1 cellular context compared by ENCODE assay signal in genomic region chr13:72727417-72728289, GRCh38.
TF ChIP-seq lines count a peak whose summit lies in the region.

Gene BORA, plus strand, starts transcription at chr13:72727923. Its CDS starts 1,018 bp downstream, at chr13:72728941.
Gene MZT1, minus strand, starts transcription at chr13:72727629. Its CDS starts 27 bp downstream, at chr13:72727602.

TF ChIP-seq in HepG2, 621 proteins besides CTCF, POLR2A, EP300 and RAD21 (continued from another document and continues in another):
- TF ChIP-seq GLMP (CRISPR knock-in tag; IDR thresholded peaks at IDR 0.05; ENCODE audit: borderline replicate concordance) (no peak), ZNF264 (CRISPR knock-in tag; IDR thresholded peaks at IDR 0.05) (peak; percentile 89), NR2F1 (CRISPR knock-in tag; IDR thresholded peaks at IDR 0.05) (no peak), ARNT2 (CRISPR knock-in tag; IDR thresholded peaks at IDR 0.05; ENCODE audit: low read depth) (peak; percentile 100), CC2D1A (CRISPR knock-in tag; IDR thresholded peaks at IDR 0.05) (peak; percentile 99), KAT2B (IDR thresholded peaks at IDR 0.05; ENCODE audit: borderline replicate concordance, low read depth, low read length) (no peak), ZNF383 (CRISPR knock-in tag; IDR thresholded peaks at IDR 0.05; ENCODE audit: borderline replicate concordance) (no peak), HCFC1 (IDR thresholded peaks at IDR 0.05; ENCODE audit: low read depth, low read length) (no peak), ZNF770 (CRISPR knock-in tag; IDR thresholded peaks at IDR 0.05) (peak; percentile 40; the same call in 1 of the 2 replicates), TRIM22 (IDR thresholded peaks at IDR 0.05) (no peak), ZNF10 (CRISPR knock-in tag; IDR thresholded peaks at IDR 0.05; ENCODE audit: borderline replicate concordance, low read depth) (no peak), ZBTB7A (CRISPR knock-in tag; IDR thresholded peaks at IDR 0.05) (no peak), ZNF614 (CRISPR knock-in tag; IDR thresholded peaks at IDR 0.05; ENCODE audit: borderline replicate concordance) (peak; percentile 83; the same call in 1 of the 2 replicates), PITX1 (CRISPR knock-in tag; IDR thresholded peaks at IDR 0.05) (no peak; the same call in 1 of the 2 replicates), ZNF557 (CRISPR knock-in tag; IDR thresholded peaks at IDR 0.05) (no peak), AGO1 (IDR thresholded peaks at IDR 0.05; ENCODE audit: low read depth, low read length, poor library complexity, severe bottlenecking) (no peak), RELA (CRISPR knock-in tag; IDR thresholded peaks at IDR 0.05) (peak; percentile 25; the same call in 1 of the 2 replicates), ARNT (IDR thresholded peaks at IDR 0.05) (no peak), JUND (CRISPR knock-in tag; IDR thresholded peaks at IDR 0.05) (no peak), ZNF124 (CRISPR knock-in tag; IDR thresholded peaks at IDR 0.05) (peak; percentile 72; the same call in 1 of the 2 replicates), SRSF9 (IDR thresholded peaks at IDR 0.05; ENCODE audit: borderline replicate concordance, insufficient read depth, low read depth, low read length, poor library complexity, severe bottlenecking) (no peak), MIXL1 (CRISPR knock-in tag; IDR thresholded peaks at IDR 0.05) (peak; percentile 73; the same call in 1 of the 2 replicates), SNAPC5 (CRISPR knock-in tag; IDR thresholded peaks at IDR 0.05; ENCODE audit: borderline replicate concordance) (peak; percentile 97), PCBP1 (IDR thresholded peaks at IDR 0.05; ENCODE audit: borderline replicate concordance, low read depth, low read length) (peak; percentile 70; the same call in 1 of the 2 replicates), GABPA (IDR thresholded peaks at IDR 0.05; ENCODE audit: low read depth, low read length) (peak; percentile 76), GABPA (CRISPR knock-in tag; IDR thresholded peaks at IDR 0.05; ENCODE audit: low read depth) (peak; percentile 86), GFI1 (CRISPR knock-in tag; IDR thresholded peaks at IDR 0.05; ENCODE audit: borderline replicate concordance) (peak; percentile 73; the same call in 1 of the 2 replicates), ZFP36L1 (CRISPR knock-in tag; IDR thresholded peaks at IDR 0.05) (peak; percentile 100), SNAPC4 (CRISPR knock-in tag; IDR thresholded peaks at IDR 0.05) (no peak), ZNF7 (CRISPR knock-in tag; IDR thresholded peaks at IDR 0.05) (no peak), PRMT3 (CRISPR knock-in tag; IDR thresholded peaks at IDR 0.05; ENCODE audit: borderline replicate concordance, low read depth) (peak; percentile 99), ZNF143 (CRISPR knock-in tag; IDR thresholded peaks at IDR 0.05) (peak; percentile 32; the same call in 1 of the 2 replicates), ZNF530 (CRISPR knock-in tag; IDR thresholded peaks at IDR 0.05; ENCODE audit: low read depth) (no peak), ZNF629 (CRISPR knock-in tag; conservative IDR thresholded peaks at IDR 0.05) (no peak; the same call in 1 of the 2 replicates), BORCS8-MEF2B (CRISPR knock-in tag; IDR thresholded peaks at IDR 0.05) (peak; percentile 100), ZNF451 (CRISPR knock-in tag; IDR thresholded peaks at IDR 0.05) (peak; percentile 45; the same call in 1 of the 2 replicates), ZEB1 (IDR thresholded peaks at IDR 0.05; ENCODE audit: insufficient replicate concordance, low read depth) (no peak), SP2 (CRISPR knock-in tag; IDR thresholded peaks at IDR 0.05) (peak; percentile 84), TRAFD1 (CRISPR knock-in tag; IDR thresholded peaks at IDR 0.05; ENCODE audit: borderline replicate concordance) (no peak), ATF1 (CRISPR knock-in tag; IDR thresholded peaks at IDR 0.05) (peak; percentile 76), ATM (IDR thresholded peaks at IDR 0.05; ENCODE audit: borderline replicate concordance) (no peak), YEATS4 (CRISPR knock-in tag; IDR thresholded peaks at IDR 0.05; ENCODE audit: borderline replicate concordance) (peak; percentile 96), ZBTB10 (CRISPR knock-in tag; IDR thresholded peaks at IDR 0.05; ENCODE audit: borderline replicate concordance) (no peak), SATB2 (CRISPR knock-in tag; IDR thresholded peaks at IDR 0.05) (no peak; the same call in 1 of the 2 replicates), ZNF256 (CRISPR knock-in tag; conservative IDR thresholded peaks at IDR 0.05) (peak; percentile 23; the same call in 1 of the 2 replicates), HNF1B (CRISPR knock-in tag; IDR thresholded peaks at IDR 0.05) (no peak; the same call in 1 of the 2 replicates), ZMAT5 (CRISPR knock-in tag; IDR thresholded peaks at IDR 0.05; ENCODE audit: borderline replicate concordance, low read depth) (no peak), HMGA1 (CRISPR knock-in tag; conservative IDR thresholded peaks at IDR 0.05) (no peak), ZNF18 (CRISPR knock-in tag; IDR thresholded peaks at IDR 0.05; ENCODE audit: insufficient replicate concordance) (no peak)
